In the genomic region with DNA sequence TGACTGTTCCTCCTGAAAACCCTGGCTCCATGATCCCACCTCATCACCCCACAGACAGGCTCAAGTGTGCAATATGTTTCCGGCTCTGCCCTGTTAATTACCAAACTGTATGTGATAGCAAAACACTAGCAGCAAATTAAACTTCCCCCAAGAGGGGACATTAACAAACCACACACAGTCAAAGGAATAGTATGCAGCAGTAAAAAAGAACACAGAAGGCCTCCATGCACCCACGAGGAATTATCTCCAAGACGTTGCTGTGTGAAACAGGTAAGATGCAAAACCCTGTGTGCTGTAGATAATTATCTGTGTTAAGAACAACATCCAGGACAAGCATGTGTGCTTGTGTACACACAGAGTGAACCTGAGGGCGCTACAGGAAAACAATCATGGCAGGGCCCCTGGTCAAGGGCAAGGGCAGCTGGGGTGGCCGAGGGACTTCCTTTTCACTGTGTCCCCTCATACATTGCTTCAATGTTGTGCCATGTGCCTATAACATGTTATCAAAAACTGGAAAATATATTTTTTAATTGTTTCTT, we compare ENCODE assay signal across 24 cellular contexts. TPM values are rescaled to one million over a fixed set of nuclear protein-coding genes. Genes with fewer than 3 reads are reported as not detected.
DNase-seq lines count a peak whose midpoint lies in the region; ATAC-seq and TF ChIP-seq lines count a peak whose summit lies in the region.
"Had no signal": no experiment of that assay in that cellular context is flagged by ENCODE, and none has a peak within 500 bp of the region (broad histone marks: within the 10 kb centered on the region; RNA-seq: fewer than 3 reads in every experiment).

No MANE protein-coding gene starts in this region.

- H3K27ac ChIP-seq in CD8-positive, alpha-beta memory T cell (ENCODE audit: low read depth, low read length), result no peak overlapping the region
- H3K27ac ChIP-seq in vagina, result peak overlapping the region; percentile 64
- H3K27ac ChIP-seq: SJSA1 had no signal

- no peak for ATAC-seq in naive thymus-derived CD8-positive, alpha-beta T cell
- ATAC-seq in HG03135 (IDR thresholded peaks at IDR 0.05; ENCODE audit: unreplicated experiment), result no peak
- ATAC-seq: GM23338 had no signal

- no peaks in the 10 kb centered on the region for H3K27me3 Mint-ChIP-seq in CD8-positive, alpha-beta memory T cell
- H3K27me3 Mint-ChIP-seq in naive thymus-derived CD8-positive, alpha-beta T cell, result no peaks in the 10 kb centered on the region

- DNase-seq in CD8-positive, alpha-beta memory T cell, result no peak
- DNase-seq in LNCaP clone FGC (ENCODE audit: low read depth), result peak; percentile 21
- no peak for DNase-seq in naive thymus-derived CD8-positive, alpha-beta T cell
- no peak for DNase-seq in vagina (ENCODE audit: extremely low spot score in 2 of 2)
- DNase-seq in NCI-H1694 treated with DMSO at 0.1 percent for 48 hours (lab: John Stamatoyannopoulos, UW), result no peak
- DNase-seq in HK-2 (ENCODE audit: unreplicated experiment), result no peak
- DNase-seq: DMS153, DND-41, KBM-7, MG63, NCI-H1105 treated with DMSO at 0.1 percent for 48 hours, NCI-H1694, NCI-H2081, NCI-H2171, NCI-H226, NCI-H510A, NCI-H69, Right ventricle myocardium superior, RPMI8226 had no signal

- peaks cover 0 to 2% (median 0%) of the 10 kb centered on the region in 5 donors for H3K9me3 Mint-ChIP-seq in CD8-positive, alpha-beta memory T cell
- no peaks in the 10 kb centered on the region for H3K9me3 Mint-ChIP-seq in naive thymus-derived CD8-positive, alpha-beta T cell
- H3K9me3 Mint-ChIP-seq: GM23338 had no signal

- POLR2A ChIA-PET in CD8-positive, alpha-beta memory T cell (lab: Charles Lee), result no interaction called here
- POLR2A ChIA-PET in naive thymus-derived CD8-positive, alpha-beta T cell (lab: Charles Lee), result interaction anchor here (0.6 to 5.1 kb wide), 9 partner anchors 14 to 127 kb away, joined by 3 to 41 read pairs (median 5); a partner anchor contains a TSS

- H3K4me3 ChIP-seq in CD8-positive, alpha-beta memory T cell (ENCODE audit: low read length), result no peak overlapping the region
- H3K4me3 ChIP-seq in LNCaP clone FGC (ENCODE audit: low read depth, low read length), result no peak overlapping the region
- no peak overlapping the region for H3K4me3 ChIP-seq in vagina
- H3K4me3 ChIP-seq: GM23338, HAP-1, MG63, SJSA1 had no signal

- H3K4me1 Mint-ChIP-seq in CD8-positive, alpha-beta memory T cell, result peaks cover 54 to 84% (median 55%) of the 10 kb centered on the region in 3 donors
- peaks cover 42 to 91% (median 91%) of the 10 kb centered on the region in 4 donors for H3K4me1 Mint-ChIP-seq in naive thymus-derived CD8-positive, alpha-beta T cell

- H3K4me3 Mint-ChIP-seq in CD8-positive, alpha-beta memory T cell, result peak overlapping the region in 2 of 7 donors; percentile 15 to 63
- peak overlapping the region in 3 of 10 donors; percentile 34 to 72 (median 62) for H3K4me3 Mint-ChIP-seq in naive thymus-derived CD8-positive, alpha-beta T cell
- H3K4me3 Mint-ChIP-seq: CD14-positive monocyte, GM23338 had no signal

- peak overlapping the region in 6 of 8 donors; percentile 18 to 79 (median 61) for H3K27ac Mint-ChIP-seq in CD8-positive, alpha-beta memory T cell
- H3K27ac Mint-ChIP-seq in naive thymus-derived CD8-positive, alpha-beta T cell, result peak overlapping the region in 9 of 10 donors; percentile 24 to 95 (median 80)
- H3K27ac Mint-ChIP-seq: GM23338 had no signal

- no peaks in the 10 kb centered on the region for H3K27me3 ChIP-seq in CD8-positive, alpha-beta memory T cell (ENCODE audit: insufficient read depth, low read length, poor library complexity, severe bottlenecking)
- H3K27me3 ChIP-seq in vagina, result no peaks in the 10 kb centered on the region
- H3K27me3 ChIP-seq: MG63, SJSA1 had no signal

- no peak for TF ChIP-seq POLR2A in vagina (IDR thresholded peaks at IDR 0.05)

- no peaks in the 10 kb centered on the region for H3K9me3 ChIP-seq in CD8-positive, alpha-beta memory T cell (ENCODE audit: low read length)
- no peaks in the 10 kb centered on the region for H3K9me3 ChIP-seq in vagina
- H3K9me3 ChIP-seq: HAP-1, MG63, SJSA1 had no signal

- H3K36me3 ChIP-seq in CD8-positive, alpha-beta memory T cell (ENCODE audit: insufficient read depth, low read length), result no peaks in the 10 kb centered on the region
- no peaks in the 10 kb centered on the region for H3K36me3 ChIP-seq in vagina
- H3K36me3 ChIP-seq: HAP-1, MG63, SJSA1 had no signal

- no peaks in the 10 kb centered on the region for H3K36me3 Mint-ChIP-seq in CD8-positive, alpha-beta memory T cell
- no peaks in the 10 kb centered on the region for H3K36me3 Mint-ChIP-seq in naive thymus-derived CD8-positive, alpha-beta T cell

- H3K4me1 ChIP-seq in CD8-positive, alpha-beta memory T cell (ENCODE audit: insufficient read depth, low read length), result peaks cover 20% of the 10 kb centered on the region
- peaks cover 70% of the 10 kb centered on the region for H3K4me1 ChIP-seq in vagina
- H3K4me1 ChIP-seq: HAP-1 had no signal

- CTCF ChIA-PET in CD8-positive, alpha-beta memory T cell (lab: Charles Lee), result interaction anchor here (3.6 kb wide), 1 partner anchor 34 kb away, joined by 15 read pairs; a partner anchor contains a TSS

- intact Hi-C loops in vagina (cut with DNase I), result loop anchor here (10.0 kb wide), 1 partner anchor 105 kb away; no protein-coding TSS in a partner anchor

- no peak for TF ChIP-seq CTCF in LNCaP clone FGC (IDR thresholded peaks at IDR 0.05; ENCODE audit: control insufficient read depth, extremely low read depth, insufficient read depth)
- TF ChIP-seq CTCF in vagina (IDR thresholded peaks at IDR 0.05), result no peak

RNA-seq across cellular contexts. Expression of a gene that starts 35.8 kb away (rescaled TPM):
- 10 to 100 TPM; 66.1 to 75.1 TPM for total RNA-seq in CD8-positive, alpha-beta memory T cell
- 40.4 TPM for polyA plus RNA-seq in CD8-positive, alpha-beta memory T cell
- total RNA-seq in naive thymus-derived CD8-positive, alpha-beta T cell, result 10 to 100 TPM; 33.1 to 34.6 TPM
- polyA plus RNA-seq in naive thymus-derived CD8-positive, alpha-beta T cell, result 10 to 100 TPM; 25.3 to 41.1 (median 32.5) TPM
- 49.6 TPM for total RNA-seq in vagina
